7 cellular contexts compared by ENCODE assay signal in the genomic region with DNA sequence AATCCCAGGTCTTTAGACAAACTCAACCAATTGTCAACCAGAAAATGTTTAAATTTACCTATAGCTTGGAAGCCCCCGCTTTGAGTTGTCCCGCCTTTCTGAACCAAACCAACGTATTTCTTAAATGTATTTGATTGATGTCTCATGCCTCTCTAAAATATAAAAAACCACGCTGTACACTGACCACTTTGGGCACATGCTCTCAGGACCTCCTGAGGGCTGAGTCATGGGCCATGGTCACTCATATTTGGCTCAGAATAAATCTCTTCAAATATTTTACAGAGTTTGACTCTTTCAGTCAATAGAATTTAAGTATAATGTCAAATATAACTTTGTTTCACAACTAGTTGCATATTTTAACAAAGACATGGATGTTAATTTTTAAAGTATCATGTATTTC. TPM values are rescaled to one million over a fixed set of nuclear protein-coding genes. Genes with fewer than 3 reads are reported as not detected.
DNase-seq lines count a peak whose midpoint lies in the region; ATAC-seq, FAIRE-seq and TF ChIP-seq lines count a peak whose summit lies in the region.
"Not testable (repeated sequence)": the region's sequence is repeated elsewhere in the genome, so short reads cannot be mapped to it uniquely, and the experiment has no call there.

No MANE protein-coding gene starts in this region.

- POLR2A ChIA-PET in HCT116 (lab: Charles Lee); HepG2 (lab: Yijun Ruan, JAX): not testable (repeated sequence)

- H3K4me3 ChIP-seq in HCT116 (replicated peaks in 1 of 2; ENCODE audit: low read depth in 1 of 2, low read length in 2 of 2); MG63; HepG2 (replicated peaks in 1 of 3; ENCODE audit: insufficient read depth in 1 of 3, low read depth in 2 of 3, low read length in 3 of 3); osteoblast (ENCODE audit: insufficient read depth, low read length): not testable (repeated sequence)

- not testable (repeated sequence) for H4K20me1 ChIP-seq in HCT116 (ENCODE audit: insufficient read depth); HepG2 (ENCODE audit: insufficient read depth, low read length); osteoblast (ENCODE audit: insufficient read depth, low read length)

- not testable (repeated sequence) for H3K9me3 ChIP-seq in HCT116 (ENCODE audit: control insufficient read depth in 1 of 2, insufficient read depth in 1 of 2, low read depth in 1 of 2, low read length in 2 of 2); MG63; HepG2 (ENCODE audit: low read length); osteoblast (ENCODE audit: low read depth, low read length)

- 97% methylated on average over 4 of the region's 4 CpGs for WGBS in HepG2 (ENCODE audit: low lambda C conversion rate)

- not testable (repeated sequence) for H3K27ac ChIP-seq in HCT116 (ENCODE audit: low read depth, low read length); HepG2 (ENCODE audit: extremely low read length, insufficient read depth, low read length)
- H3K27ac ChIP-seq in osteoblast (ENCODE audit: low read depth, low read length): peak overlapping the region; percentile 18

- peak overlapping the region; percentile 11 for H3K27ac Mint-ChIP-seq in activated T-helper 2 cell treated with anti-CD3 and anti-CD28 coated beads, Interferon-gamma antibody, Interleukin-2, Interleukin-4, amounts not matched to agents 10 μg/mL and 5 μg/mL and 100 μg/mL, durations not matched to agents 14 hours and 24 hours and 36 hours
- peak overlapping the region; percentile 78 for H3K27ac Mint-ChIP-seq in chondrocyte (ENCODE audit: unreplicated experiment)

- not testable (repeated sequence) for H2AFZ ChIP-seq in HCT116 (ENCODE audit: low read depth, low read length, poor library complexity, severe bottlenecking); osteoblast (ENCODE audit: low read length)
- H2AFZ ChIP-seq in HepG2 (ENCODE audit: low read length): peak overlapping the region; percentile 3

- H3K4me1 ChIP-seq in HCT116 (ENCODE audit: control insufficient read depth in 1 of 2, insufficient read depth in 2 of 2, low read length in 2 of 2) (peaks cover 16 to 31% of the 10 kb centered on the region in 2 experiments), HepG2 (ENCODE audit: insufficient read depth, low read length) (peaks cover 58% of the 10 kb centered on the region), osteoblast (ENCODE audit: insufficient read depth, low read length) (peaks cover 28% of the 10 kb centered on the region)

- not testable (repeated sequence) for H3K9ac ChIP-seq in HCT116 (ENCODE audit: low read length); HepG2 (ENCODE audit: insufficient read depth, low read depth, low read length)

- H3K27me3 ChIP-seq in HCT116 (ENCODE audit: insufficient read depth, low read length); MG63; HepG2 (ENCODE audit: control insufficient read depth in 1 of 2, insufficient read depth in 2 of 2, low read length in 2 of 2); osteoblast (ENCODE audit: insufficient read depth, low read length): not testable (repeated sequence)

- not testable (repeated sequence) for H3K36me3 ChIP-seq in HCT116 (ENCODE audit: control insufficient read depth in 1 of 2, insufficient read depth in 2 of 2, low read length in 2 of 2); HepG2 (replicated peaks in 1 of 2; ENCODE audit: control insufficient read depth in 1 of 2, insufficient read depth in 2 of 2, low read length in 2 of 2); osteoblast (ENCODE audit: insufficient read depth, low read length)
- peaks cover 21% of the 10 kb centered on the region for H3K36me3 ChIP-seq in MG63

- H3K79me2 ChIP-seq in HCT116 (ENCODE audit: insufficient read depth, low read length): peaks cover 100% of the 10 kb centered on the region
- peaks cover 75% of the 10 kb centered on the region for H3K79me2 ChIP-seq in HepG2 (ENCODE audit: insufficient read depth, low read length)
- peaks cover 93% of the 10 kb centered on the region for H3K79me2 ChIP-seq in osteoblast (ENCODE audit: insufficient read depth, low read length)

- TF ChIP-seq RAD21 in HCT116 (IDR thresholded peaks at IDR 0.05; ENCODE audit: low read depth); HepG2 (CRISPR knock-in tag; IDR thresholded peaks at IDR 0.05): not testable (repeated sequence)

- CTCF ChIA-PET in HCT116 (lab: Charles Lee); HepG2 (lab: Yijun Ruan, JAX; ENCODE audit: low intra/inter-chr PET ratio, low total read pairs): not testable (repeated sequence)

- BruUV-seq in HCT116 (replicated peaks; lab: Mats Ljungman, UMichigan); HepG2 (replicated peaks; lab: Mats Ljungman, UMichigan): not testable (repeated sequence)

- not testable (repeated sequence) for TF ChIP-seq EP300 in HepG2 (IDR thresholded peaks at IDR 0.05; ENCODE audit: low read depth in 2 of 2, low read length in 2 of 2); HepG2 (CRISPR knock-in tag; IDR thresholded peaks at IDR 0.05; ENCODE audit: borderline replicate concordance)

- H3K4me2 ChIP-seq in HCT116 (ENCODE audit: low read length): peak overlapping the region; percentile 3; the same call in 1 of the 2 replicates
- H3K4me2 ChIP-seq in HepG2 (ENCODE audit: low read depth, low read length); osteoblast (ENCODE audit: insufficient read depth, low read length): not testable (repeated sequence)

- intact Hi-C loops in HCT116 (cut with micrococcal nuclease): loop anchor here (10.0 kb wide), 1 partner anchor 167 kb away; no protein-coding TSS in a partner anchor
- intact Hi-C loops in activated T-helper 2 cell treated with anti-CD3 and anti-CD28 coated beads, Interferon-gamma antibody, Interleukin-2, Interleukin-4, amounts not matched to agents 10 μg/mL and 5 μg/mL and 100 μg/mL, durations not matched to agents 14 hours and 24 hours and 36 hours (cut with micrococcal nuclease); HepG2 (cut with micrococcal nuclease; ENCODE audit: unreplicated experiment): not testable (repeated sequence)

- FAIRE-seq in HepG2 (lab: Jason Lieb, UNC): not testable (repeated sequence)

- H3K4me1 Mint-ChIP-seq in activated T-helper 2 cell treated with anti-CD3 and anti-CD28 coated beads, Interferon-gamma antibody, Interleukin-2, Interleukin-4, amounts not matched to agents 10 μg/mL and 5 μg/mL and 100 μg/mL, durations not matched to agents 14 hours and 24 hours and 36 hours (ENCODE audit: low read depth): peaks cover 35% of the 10 kb centered on the region
- peaks cover 37% of the 10 kb centered on the region for H3K4me1 Mint-ChIP-seq in chondrocyte (ENCODE audit: low read depth)

- in situ Hi-C loops in HepG2 (cut with HindIII; ENCODE audit: extremely low pct_ligation_motif_present, low pct_unique_long_range_greater_than_20kb): not testable (repeated sequence)

- DNase-seq in ELR (ENCODE audit: low read depth): peak; percentile 34
- DNase-seq in HCT116 (ENCODE audit: low read depth, low spot score); activated T-helper 2 cell treated with anti-CD3 and anti-CD28 coated beads, Interferon-gamma antibody, Interleukin-2, Interleukin-4, amounts not matched to agents 10 μg/mL and 5 μg/mL and 100 μg/mL, durations not matched to agents 14 hours and 24 hours and 36 hours (ENCODE audit: low spot score); chondrocyte (ENCODE audit: low spot score); HepG2 (ENCODE audit: low spot score); osteoblast (ENCODE audit: insufficient read length, low spot score, missing footprints): not testable (repeated sequence)
- peak; percentile 31 for DNase-seq in MG63

- H3K9me2 ChIP-seq in HCT116 (ENCODE audit: insufficient read depth): not testable (repeated sequence)

- not testable (repeated sequence) for TF ChIP-seq CTCF in HCT116 (IDR thresholded peaks at IDR 0.05 in 2 of 3, conservative IDR thresholded peaks at IDR 0.05 in 1 of 3; ENCODE audit: borderline replicate concordance in 1 of 3, insufficient read depth in 1 of 3, low read depth in 2 of 3, low read length in 2 of 3); chondrocyte (IDR thresholded peaks at IDR 0.05); HepG2 (CRISPR knock-in tag; IDR thresholded peaks at IDR 0.05); osteoblast (IDR thresholded peaks at IDR 0.05; ENCODE audit: extremely low read depth, low read depth, low read length)

- TF ChIP-seq POLR2A in HCT116 (IDR thresholded peaks at IDR 0.05; ENCODE audit: borderline replicate concordance, extremely low read depth, insufficient read depth, insufficient read length); HepG2 (IDR thresholded peaks at IDR 0.05; ENCODE audit: insufficient read depth in 1 of 2, low read depth in 2 of 2, low read length in 2 of 2): not testable (repeated sequence)

- H3K27me3 Mint-ChIP-seq in activated T-helper 2 cell treated with anti-CD3 and anti-CD28 coated beads, Interferon-gamma antibody, Interleukin-2, Interleukin-4, amounts not matched to agents 10 μg/mL and 5 μg/mL and 100 μg/mL, durations not matched to agents 14 hours and 24 hours and 36 hours (ENCODE audit: low read depth); chondrocyte (ENCODE audit: low read depth): not testable (repeated sequence)

- RAD21 ChIA-PET in HCT116 (lab: Charles Lee; ENCODE audit: low non-redundant PET in 1 of 2, low total read pairs in 2 of 2, uncharacterized antibody in 2 of 2, unreplicated experiment in 2 of 2): not testable (repeated sequence)

- peaks cover 14% of the 10 kb centered on the region for H3K36me3 Mint-ChIP-seq in activated T-helper 2 cell treated with anti-CD3 and anti-CD28 coated beads, Interferon-gamma antibody, Interleukin-2, Interleukin-4, amounts not matched to agents 10 μg/mL and 5 μg/mL and 100 μg/mL, durations not matched to agents 14 hours and 24 hours and 36 hours (ENCODE audit: low read depth)
- H3K36me3 Mint-ChIP-seq in chondrocyte (ENCODE audit: low read depth): not testable (repeated sequence)

- H3K4me3 Mint-ChIP-seq in activated T-helper 2 cell treated with anti-CD3 and anti-CD28 coated beads, Interferon-gamma antibody, Interleukin-2, Interleukin-4, amounts not matched to agents 10 μg/mL and 5 μg/mL and 100 μg/mL, durations not matched to agents 14 hours and 24 hours and 36 hours (ENCODE audit: low read depth); chondrocyte (ENCODE audit: unreplicated experiment): not testable (repeated sequence)

- not testable (repeated sequence) for H3K9me3 Mint-ChIP-seq in activated T-helper 2 cell treated with anti-CD3 and anti-CD28 coated beads, Interferon-gamma antibody, Interleukin-2, Interleukin-4, amounts not matched to agents 10 μg/mL and 5 μg/mL and 100 μg/mL, durations not matched to agents 14 hours and 24 hours and 36 hours; chondrocyte (ENCODE audit: low read depth)

- ATAC-seq in HCT116, HepG2: not testable (repeated sequence)

RNA-seq across cellular contexts. Expression of gene KIF18A, which starts 5.7 kb away (rescaled TPM):
- 50.7 TPM for total RNA-seq in HCT116 (2021; ENCODE audit: unreplicated experiment)
- 10.4 and 15.1 TPM in 2 replicates for polyA plus RNA-seq in HCT116 (2012)
- 12.4 and 41.3 TPM in 2 replicates for total RNA-seq in MG63 (2014; rRNA removed; shearing (Covaris generic); ENCODE audit: low replicate concordance)
- total RNA-seq in activated T-helper 2 cell treated with anti-CD3 and anti-CD28 coated beads, Interferon-gamma antibody, Interleukin-2, Interleukin-4, amounts not matched to agents 10 μg/mL and 5 μg/mL and 100 μg/mL, durations not matched to agents 14 hours and 24 hours and 36 hours: 18.0 and 19.1 TPM in 2 replicates
- 2.6 to 3.0 TPM (median 2.9 TPM) in 3 replicates for total RNA-seq in chondrocyte
- total RNA-seq in HepG2 (2016; rRNA removed; fragmentation: Illumina TruSeq; extraction: Trizol): 14.4 and 22.8 TPM in 2 replicates
- 4.1 and 6.1 TPM in 2 replicates for total RNA-seq in HepG2 (2016; cell fraction: cytosol; rRNA removed; fragmentation: Illumina TruSeq; extraction: Trizol; ENCODE audit: low read depth)
- 14.9 and 21.3 TPM in 2 replicates for total RNA-seq in HepG2 (2016; cell fraction: insoluble cytoplasmic fraction; rRNA removed; fragmentation: Illumina TruSeq; extraction: Trizol)
- total RNA-seq in HepG2 (2016; cell fraction: membrane; rRNA removed; fragmentation: Illumina TruSeq; extraction: Trizol): 7.8 and 12.4 TPM in 2 replicates
- 24.8 and 25.3 TPM in 2 replicates for total RNA-seq in HepG2 (2016; cell fraction: nucleus; rRNA removed; fragmentation: Illumina TruSeq; extraction: Trizol)
- polyA plus RNA-seq in HepG2 (2011; rRNA removed): 1.6 and 3.4 TPM in 2 replicates
- 1.2 and 1.3 TPM in 2 replicates for polyA plus RNA-seq in HepG2 (2011; cell fraction: cytosol; rRNA removed)
- polyA plus RNA-seq in HepG2 (2011; cell fraction: nucleus; rRNA removed): 1.7 and 2.9 TPM in 2 replicates
- 1.6 and 4.6 TPM in 2 replicates for polyA plus RNA-seq in HepG2 (2012)
- 0.38 and 0.67 TPM in 2 replicates for polyA plus RNA-seq in HepG2 (2016; cell fraction: cytosol; fragmentation: Illumina TruSeq; extraction: Trizol; ENCODE audit: low read depth)
- 14.8 and 15.4 TPM in 2 replicates for polyA plus RNA-seq in HepG2 (2016; cell fraction: insoluble cytoplasmic fraction; fragmentation: Illumina TruSeq; extraction: Trizol; ENCODE audit: low read depth)
- 1.7 TPM in 2 replicates for polyA plus RNA-seq in HepG2 (2016; cell fraction: membrane; fragmentation: Illumina TruSeq; extraction: Trizol; ENCODE audit: low read depth)
- polyA plus RNA-seq in HepG2 (2016; cell fraction: nucleus; fragmentation: Illumina TruSeq; extraction: Trizol; ENCODE audit: insufficient read depth, low read depth): 10.5 and 12.3 TPM in 2 replicates
- 3.7 and 24.1 TPM in 2 replicates for polyA minus RNA-seq in HepG2 (2011; rRNA and poly(A)+ RNA removed; ENCODE audit: low replicate concordance)
- polyA minus RNA-seq in HepG2 (2011; cell fraction: cytosol; rRNA and poly(A)+ RNA removed): 2.9 and 5.5 TPM in 2 replicates
- 24.7 and 46.1 TPM in 2 replicates for polyA minus RNA-seq in HepG2 (2011; cell fraction: nucleus; rRNA and poly(A)+ RNA removed)
- total RNA-seq in osteoblast: 4.0 and 5.0 TPM in 2 replicates

RNA-seq across cellular contexts. Expression of gene METTL15, which starts 5.9 kb away (rescaled TPM):
- 25.3 TPM for total RNA-seq in HCT116 (2021; ENCODE audit: unreplicated experiment)
- polyA plus RNA-seq in HCT116 (2012): 5.7 and 7.2 TPM in 2 replicates
- 14.4 and 20.6 TPM in 2 replicates for total RNA-seq in MG63 (2014; rRNA removed; shearing (Covaris generic); ENCODE audit: low replicate concordance)
- 15.3 and 17.4 TPM in 2 replicates for total RNA-seq in activated T-helper 2 cell treated with anti-CD3 and anti-CD28 coated beads, Interferon-gamma antibody, Interleukin-2, Interleukin-4, amounts not matched to agents 10 μg/mL and 5 μg/mL and 100 μg/mL, durations not matched to agents 14 hours and 24 hours and 36 hours
- total RNA-seq in chondrocyte: 10.3 to 12.8 TPM (median 10.3 TPM) in 3 replicates
- 14.0 and 14.4 TPM in 2 replicates for total RNA-seq in HepG2 (2016; rRNA removed; fragmentation: Illumina TruSeq; extraction: Trizol)
- total RNA-seq in HepG2 (2016; cell fraction: cytosol; rRNA removed; fragmentation: Illumina TruSeq; extraction: Trizol; ENCODE audit: low read depth): 4.3 TPM in 2 replicates
- total RNA-seq in HepG2 (2016; cell fraction: insoluble cytoplasmic fraction; rRNA removed; fragmentation: Illumina TruSeq; extraction: Trizol): 12.8 and 15.3 TPM in 2 replicates
- total RNA-seq in HepG2 (2016; cell fraction: membrane; rRNA removed; fragmentation: Illumina TruSeq; extraction: Trizol): 3.4 and 4.4 TPM in 2 replicates
- total RNA-seq in HepG2 (2016; cell fraction: nucleus; rRNA removed; fragmentation: Illumina TruSeq; extraction: Trizol): 33.6 and 34.8 TPM in 2 replicates
- 6.0 and 6.5 TPM in 2 replicates for polyA plus RNA-seq in HepG2 (2011; rRNA removed)
- 3.3 and 4.8 TPM in 2 replicates for polyA plus RNA-seq in HepG2 (2011; cell fraction: cytosol; rRNA removed)
- 6.1 and 6.2 TPM in 2 replicates for polyA plus RNA-seq in HepG2 (2011; cell fraction: nucleus; rRNA removed)
- polyA plus RNA-seq in HepG2 (2012): 6.2 and 6.3 TPM in 2 replicates
- 0.81 and 0.87 TPM in 2 replicates for polyA plus RNA-seq in HepG2 (2016; cell fraction: cytosol; fragmentation: Illumina TruSeq; extraction: Trizol; ENCODE audit: low read depth)
- polyA plus RNA-seq in HepG2 (2016; cell fraction: insoluble cytoplasmic fraction; fragmentation: Illumina TruSeq; extraction: Trizol; ENCODE audit: low read depth): 13.2 and 13.8 TPM in 2 replicates
- polyA plus RNA-seq in HepG2 (2016; cell fraction: membrane; fragmentation: Illumina TruSeq; extraction: Trizol; ENCODE audit: low read depth): 1.1 and 1.5 TPM in 2 replicates
- 9.3 and 11.1 TPM in 2 replicates for polyA plus RNA-seq in HepG2 (2016; cell fraction: nucleus; fragmentation: Illumina TruSeq; extraction: Trizol; ENCODE audit: insufficient read depth, low read depth)
- 22.7 and 31.9 TPM in 2 replicates for polyA minus RNA-seq in HepG2 (2011; rRNA and poly(A)+ RNA removed; ENCODE audit: low replicate concordance)
- polyA minus RNA-seq in HepG2 (2011; cell fraction: cytosol; rRNA and poly(A)+ RNA removed): 9.9 and 10.2 TPM in 2 replicates
- polyA minus RNA-seq in HepG2 (2011; cell fraction: nucleus; rRNA and poly(A)+ RNA removed): 90.1 and 92.7 TPM in 2 replicates
- 13.4 and 18.6 TPM in 2 replicates for total RNA-seq in osteoblast
